1 cellular context compared by ENCODE assay signal in the genomic region with DNA sequence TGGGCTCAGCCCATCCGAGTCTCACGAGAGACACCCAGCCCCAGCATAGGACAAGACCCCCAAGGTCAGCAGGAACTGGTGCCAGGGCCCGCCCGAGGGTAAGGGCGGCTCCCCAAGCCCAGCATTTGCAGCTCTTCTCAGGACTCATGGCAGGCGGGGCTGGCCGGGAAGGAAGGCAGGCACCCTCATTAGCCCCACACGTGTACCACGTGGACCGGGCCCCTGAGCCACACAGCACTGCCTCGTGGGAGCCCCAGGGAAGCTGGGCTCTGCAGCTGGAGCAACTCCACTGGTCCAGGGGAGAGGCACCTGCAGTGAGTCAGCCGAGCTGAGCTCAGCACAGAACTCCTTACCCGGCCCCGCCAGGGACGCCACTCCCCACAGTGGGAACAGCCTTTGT.
TF ChIP-seq lines count a peak whose summit lies in the region.

No MANE protein-coding gene starts in this region.

TF ChIP-seq in IMR-90, 13 proteins besides CTCF, POLR2A, EP300 and RAD21 (continued from another document):
- TF ChIP-seq, protein P1, sequence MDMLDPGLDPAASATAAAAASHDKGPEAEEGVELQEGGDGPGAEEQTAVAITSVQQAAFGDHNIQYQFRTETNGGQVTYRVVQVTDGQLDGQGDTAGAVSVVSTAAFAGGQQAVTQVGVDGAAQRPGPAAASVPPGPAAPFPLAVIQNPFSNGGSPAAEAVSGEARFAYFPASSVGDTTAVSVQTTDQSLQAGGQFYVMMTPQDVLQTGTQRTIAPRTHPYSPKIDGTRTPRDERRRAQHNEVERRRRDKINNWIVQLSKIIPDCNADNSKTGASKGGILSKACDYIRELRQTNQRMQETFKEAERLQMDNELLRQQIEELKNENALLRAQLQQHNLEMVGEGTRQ (IDR thresholded peaks at IDR 0.05; ENCODE audit: low read depth, low read length), result no peak
- TF ChIP-seq CEBPB (IDR thresholded peaks at IDR 0.05; ENCODE audit: low read depth, low read length), result no peak
- TF ChIP-seq MAZ (IDR thresholded peaks at IDR 0.05; ENCODE audit: borderline replicate concordance, low read depth, low read length), result no peak
